8 cellular contexts compared by ENCODE assay signal in genomic region chr17:40561871-40562611, GRCh38. TPM values are rescaled to one million over a fixed set of nuclear protein-coding genes. Genes with fewer than 3 reads are reported as not detected.
DNase-seq lines count a peak whose midpoint lies in the region; ATAC-seq, FAIRE-seq and TF ChIP-seq lines count a peak whose summit lies in the region.

No MANE protein-coding gene starts in this region.

- H3K4me1 ChIP-seq in lower lobe of right lung (peaks cover 53% of the 10 kb centered on the region), small intestine (ENCODE audit: control insufficient read depth in 2 of 2, insufficient read depth in 1 of 2, low read depth in 1 of 2, low read length in 1 of 2) (peaks cover 0 to 8% of the 10 kb centered on the region in 2 donors)

- ATAC-seq in HG03060 (IDR thresholded peaks at IDR 0.05; ENCODE audit: low read depth, unreplicated experiment): peak; percentile 30
- ATAC-seq in lower lobe of right lung: no peak
- ATAC-seq in HG03045 (IDR thresholded peaks at IDR 0.05; ENCODE audit: unreplicated experiment): no peak

- no peaks in the 10 kb centered on the region for H3K27me3 ChIP-seq in lower lobe of right lung (ENCODE audit: low read depth)
- H3K27me3 ChIP-seq in small intestine (ENCODE audit: control insufficient read depth in 2 of 2, insufficient read depth in 2 of 2, low read length in 2 of 2): no peaks in the 10 kb centered on the region

- CTCF ChIA-PET in GM10248 (lab: Yijun Ruan, JAX): interaction anchor here (0.8 to 24.3 kb wide), 16 partner anchors 9 to 113 kb away, joined by 3 to 356 read pairs (median 16); no protein-coding TSS in a partner anchor

- FAIRE-seq in small intestine (lab: Jason Lieb, UNC): no peak

- 60 to 73% (median 61%) methylated on average over 8 of the region's 8 CpGs for WGBS in small intestine, 3 donors

- H3K27ac ChIP-seq in lower lobe of right lung (peak overlapping the region; percentile 11), small intestine (ENCODE audit: low read depth in 1 of 2, low read length in 1 of 2) (no peak overlapping the region)

- intact Hi-C loops in lower lobe of right lung (cut with DNase I): no loop called here

- H3K9me3 ChIP-seq in lower lobe of right lung (no peaks in the 10 kb centered on the region), small intestine (ENCODE audit: control insufficient read depth, low read depth) (no peaks in the 10 kb centered on the region)

- peak; percentile 36 for TF ChIP-seq CTCF in GM10248 (IDR thresholded peaks at IDR 0.05; ENCODE audit: control extremely low read depth, extremely low read depth, low read depth, missing control alignments)
- no peak for TF ChIP-seq CTCF in lower lobe of right lung (IDR thresholded peaks at IDR 0.05)

- no peak for DNase-seq in GM10248 (ENCODE audit: extremely low spot score)
- peak; percentile 50 for DNase-seq in activated CD8-positive, alpha-beta memory T cell treated with anti-CD3 and anti-CD28 coated beads, Interleukin-2, amount 50 U/mL, for 4 hours
- no peak for DNase-seq in lower lobe of right lung
- no peak for DNase-seq in small intestine
- no peak for DNase-seq in kidney glomerular epithelial cell (lab: John Stamatoyannopoulos, UW)
- no peak for DNase-seq in OCI-M2 (lab: John Stamatoyannopoulos, UW; ENCODE audit: unreplicated experiment)

- H3K36me3 ChIP-seq in lower lobe of right lung (no peaks in the 10 kb centered on the region), small intestine (ENCODE audit: control insufficient read depth in 2 of 2, insufficient read depth in 2 of 2, low read length in 2 of 2) (no peaks in the 10 kb centered on the region)

- POLR2A ChIA-PET in GM10248 (lab: Yijun Ruan, JAX): interaction anchor here (0.6 to 6.2 kb wide), 10 partner anchors 12 to 1778 kb away, joined by 3 to 64 read pairs (median 7); no protein-coding TSS in a partner anchor

- H3K4me3 ChIP-seq in lower lobe of right lung (no peak overlapping the region), small intestine (ENCODE audit: low read depth in 1 of 2, low read length in 2 of 2) (peak overlapping the region in 1 of 2 donors; percentile 32)

RNA-seq across cellular contexts. Expression of gene CCR7, which starts 3.2 kb away (rescaled TPM):
- total RNA-seq in lower lobe of right lung: 2.2 TPM
- 1 to 10 TPM in 1 of 3 donors, not detected in 2; 1.7 TPM for polyA plus RNA-seq in small intestine
